Comparison of ENCODE assay signal across 1 cellular context in the genomic region with DNA sequence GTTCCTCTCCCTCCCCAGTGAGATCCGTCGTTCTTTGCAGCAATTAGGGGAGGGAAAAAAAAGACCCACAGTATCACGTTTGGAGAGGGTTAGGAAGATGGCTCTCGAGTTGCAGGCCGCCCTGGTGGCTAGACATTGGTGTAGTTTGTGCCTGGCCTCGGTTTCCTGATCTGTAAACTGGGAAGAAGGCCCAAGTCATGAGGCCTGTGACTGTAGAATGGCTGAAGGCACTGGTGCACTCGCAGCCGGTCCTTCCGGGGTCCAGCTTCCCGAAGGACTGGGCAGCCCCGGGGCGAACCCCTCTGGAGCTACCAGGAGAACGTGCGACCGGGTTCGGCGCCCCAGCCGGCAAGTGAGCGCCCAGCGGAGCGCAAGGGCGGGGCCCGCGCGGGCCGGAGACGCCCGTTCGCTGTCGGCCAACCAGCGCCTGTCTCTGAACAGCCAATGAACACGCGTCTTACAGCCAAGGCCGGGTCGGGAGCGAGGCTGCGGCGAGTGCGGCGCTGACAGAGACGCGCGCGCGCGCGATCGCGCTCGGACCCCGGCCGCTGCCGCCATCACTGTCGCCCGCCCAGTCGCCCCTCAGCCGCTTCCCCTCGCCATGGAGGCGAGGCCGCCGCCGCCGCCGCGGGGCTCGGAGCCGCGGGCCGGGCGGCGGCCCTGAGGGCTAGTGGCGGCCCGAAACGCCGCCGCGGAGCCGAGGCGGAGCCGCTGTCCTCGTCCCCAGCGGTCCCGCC.
TF ChIP-seq lines count a peak whose summit lies in the region.

A gene with protein sequence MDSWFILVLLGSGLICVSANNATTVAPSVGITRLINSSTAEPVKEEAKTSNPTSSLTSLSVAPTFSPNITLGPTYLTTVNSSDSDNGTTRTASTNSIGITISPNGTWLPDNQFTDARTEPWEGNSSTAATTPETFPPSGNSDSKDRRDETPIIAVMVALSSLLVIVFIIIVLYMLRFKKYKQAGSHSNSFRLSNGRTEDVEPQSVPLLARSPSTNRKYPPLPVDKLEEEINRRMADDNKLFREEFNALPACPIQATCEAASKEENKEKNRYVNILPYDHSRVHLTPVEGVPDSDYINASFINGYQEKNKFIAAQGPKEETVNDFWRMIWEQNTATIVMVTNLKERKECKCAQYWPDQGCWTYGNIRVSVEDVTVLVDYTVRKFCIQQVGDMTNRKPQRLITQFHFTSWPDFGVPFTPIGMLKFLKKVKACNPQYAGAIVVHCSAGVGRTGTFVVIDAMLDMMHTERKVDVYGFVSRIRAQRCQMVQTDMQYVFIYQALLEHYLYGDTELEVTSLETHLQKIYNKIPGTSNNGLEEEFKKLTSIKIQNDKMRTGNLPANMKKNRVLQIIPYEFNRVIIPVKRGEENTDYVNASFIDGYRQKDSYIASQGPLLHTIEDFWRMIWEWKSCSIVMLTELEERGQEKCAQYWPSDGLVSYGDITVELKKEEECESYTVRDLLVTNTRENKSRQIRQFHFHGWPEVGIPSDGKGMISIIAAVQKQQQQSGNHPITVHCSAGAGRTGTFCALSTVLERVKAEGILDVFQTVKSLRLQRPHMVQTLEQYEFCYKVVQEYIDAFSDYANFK (plus strand): TSS at position 472 of the 737 bp plus-strand sequence. CDS start 90,797 bp downstream, outside the sequence.

TF ChIP-seq in HepG2, 621 proteins besides CTCF, POLR2A, EP300 and RAD21 (continued from another document and continues in another):
- TF ChIP-seq, protein P1, sequence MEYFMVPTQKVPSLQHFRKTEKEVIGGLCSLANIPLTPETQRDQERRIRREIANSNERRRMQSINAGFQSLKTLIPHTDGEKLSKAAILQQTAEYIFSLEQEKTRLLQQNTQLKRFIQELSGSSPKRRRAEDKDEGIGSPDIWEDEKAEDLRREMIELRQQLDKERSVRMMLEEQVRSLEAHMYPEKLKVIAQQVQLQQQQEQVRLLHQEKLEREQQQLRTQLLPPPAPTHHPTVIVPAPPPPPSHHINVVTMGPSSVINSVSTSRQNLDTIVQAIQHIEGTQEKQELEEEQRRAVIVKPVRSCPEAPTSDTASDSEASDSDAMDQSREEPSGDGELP (IDR thresholded peaks at IDR 0.05; ENCODE audit: borderline replicate concordance, low read depth) = peak; percentile 80; the same call in 1 of the 2 replicates
- TF ChIP-seq ZNF713 (CRISPR knock-in tag; IDR thresholded peaks at IDR 0.05) = peak; percentile 88; the same call in 1 of the 2 replicates
- no peak for TF ChIP-seq ZSCAN22 (CRISPR knock-in tag; IDR thresholded peaks at IDR 0.05)
- no peak for TF ChIP-seq GABPA (IDR thresholded peaks at IDR 0.05; ENCODE audit: low read depth, low read length)
- 0 out of 2 replicates have a peak, but pooled peaks have one; percentile 0 for TF ChIP-seq GABPA (CRISPR knock-in tag; IDR thresholded peaks at IDR 0.05; ENCODE audit: low read depth)
- TF ChIP-seq, protein P2, sequence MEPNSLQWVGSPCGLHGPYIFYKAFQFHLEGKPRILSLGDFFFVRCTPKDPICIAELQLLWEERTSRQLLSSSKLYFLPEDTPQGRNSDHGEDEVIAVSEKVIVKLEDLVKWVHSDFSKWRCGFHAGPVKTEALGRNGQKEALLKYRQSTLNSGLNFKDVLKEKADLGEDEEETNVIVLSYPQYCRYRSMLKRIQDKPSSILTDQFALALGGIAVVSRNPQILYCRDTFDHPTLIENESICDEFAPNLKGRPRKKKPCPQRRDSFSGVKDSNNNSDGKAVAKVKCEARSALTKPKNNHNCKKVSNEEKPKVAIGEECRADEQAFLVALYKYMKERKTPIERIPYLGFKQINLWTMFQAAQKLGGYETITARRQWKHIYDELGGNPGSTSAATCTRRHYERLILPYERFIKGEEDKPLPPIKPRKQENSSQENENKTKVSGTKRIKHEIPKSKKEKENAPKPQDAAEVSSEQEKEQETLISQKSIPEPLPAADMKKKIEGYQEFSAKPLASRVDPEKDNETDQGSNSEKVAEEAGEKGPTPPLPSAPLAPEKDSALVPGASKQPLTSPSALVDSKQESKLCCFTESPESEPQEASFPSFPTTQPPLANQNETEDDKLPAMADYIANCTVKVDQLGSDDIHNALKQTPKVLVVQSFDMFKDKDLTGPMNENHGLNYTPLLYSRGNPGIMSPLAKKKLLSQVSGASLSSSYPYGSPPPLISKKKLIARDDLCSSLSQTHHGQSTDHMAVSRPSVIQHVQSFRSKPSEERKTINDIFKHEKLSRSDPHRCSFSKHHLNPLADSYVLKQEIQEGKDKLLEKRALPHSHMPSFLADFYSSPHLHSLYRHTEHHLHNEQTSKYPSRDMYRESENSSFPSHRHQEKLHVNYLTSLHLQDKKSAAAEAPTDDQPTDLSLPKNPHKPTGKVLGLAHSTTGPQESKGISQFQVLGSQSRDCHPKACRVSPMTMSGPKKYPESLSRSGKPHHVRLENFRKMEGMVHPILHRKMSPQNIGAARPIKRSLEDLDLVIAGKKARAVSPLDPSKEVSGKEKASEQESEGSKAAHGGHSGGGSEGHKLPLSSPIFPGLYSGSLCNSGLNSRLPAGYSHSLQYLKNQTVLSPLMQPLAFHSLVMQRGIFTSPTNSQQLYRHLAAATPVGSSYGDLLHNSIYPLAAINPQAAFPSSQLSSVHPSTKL (CRISPR knock-in tag; IDR thresholded peaks at IDR 0.05) = peak; percentile 41; the same call in 1 of the 2 replicates
- TF ChIP-seq, protein P3, sequence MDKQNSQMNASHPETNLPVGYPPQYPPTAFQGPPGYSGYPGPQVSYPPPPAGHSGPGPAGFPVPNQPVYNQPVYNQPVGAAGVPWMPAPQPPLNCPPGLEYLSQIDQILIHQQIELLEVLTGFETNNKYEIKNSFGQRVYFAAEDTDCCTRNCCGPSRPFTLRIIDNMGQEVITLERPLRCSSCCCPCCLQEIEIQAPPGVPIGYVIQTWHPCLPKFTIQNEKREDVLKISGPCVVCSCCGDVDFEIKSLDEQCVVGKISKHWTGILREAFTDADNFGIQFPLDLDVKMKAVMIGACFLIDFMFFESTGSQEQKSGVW (CRISPR knock-in tag; IDR thresholded peaks at IDR 0.05; ENCODE audit: borderline replicate concordance) = peak; percentile 90; the same call in 1 of the 2 replicates
- TF ChIP-seq ZNF225 (CRISPR knock-in tag; IDR thresholded peaks at IDR 0.05) = peak; percentile 98
- TF ChIP-seq SRSF1 (optimal IDR thresholded peaks at IDR 0.05; ENCODE audit: low read depth, low read length) = no peak
- TF ChIP-seq, protein P4, sequence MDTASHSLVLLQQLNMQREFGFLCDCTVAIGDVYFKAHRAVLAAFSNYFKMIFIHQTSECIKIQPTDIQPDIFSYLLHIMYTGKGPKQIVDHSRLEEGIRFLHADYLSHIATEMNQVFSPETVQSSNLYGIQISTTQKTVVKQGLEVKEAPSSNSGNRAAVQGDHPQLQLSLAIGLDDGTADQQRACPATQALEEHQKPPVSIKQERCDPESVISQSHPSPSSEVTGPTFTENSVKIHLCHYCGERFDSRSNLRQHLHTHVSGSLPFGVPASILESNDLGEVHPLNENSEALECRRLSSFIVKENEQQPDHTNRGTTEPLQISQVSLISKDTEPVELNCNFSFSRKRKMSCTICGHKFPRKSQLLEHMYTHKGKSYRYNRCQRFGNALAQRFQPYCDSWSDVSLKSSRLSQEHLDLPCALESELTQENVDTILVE (CRISPR knock-in tag; IDR thresholded peaks at IDR 0.05) = no peak; the same call in 1 of the 2 replicates
- no peak; the same call in 1 of the 2 replicates for TF ChIP-seq TCF7 (IDR thresholded peaks at IDR 0.05; ENCODE audit: low read depth)
- no peak for TF ChIP-seq ZFAT (CRISPR knock-in tag; conservative IDR thresholded peaks at IDR 0.05)
- TF ChIP-seq, protein P5, sequence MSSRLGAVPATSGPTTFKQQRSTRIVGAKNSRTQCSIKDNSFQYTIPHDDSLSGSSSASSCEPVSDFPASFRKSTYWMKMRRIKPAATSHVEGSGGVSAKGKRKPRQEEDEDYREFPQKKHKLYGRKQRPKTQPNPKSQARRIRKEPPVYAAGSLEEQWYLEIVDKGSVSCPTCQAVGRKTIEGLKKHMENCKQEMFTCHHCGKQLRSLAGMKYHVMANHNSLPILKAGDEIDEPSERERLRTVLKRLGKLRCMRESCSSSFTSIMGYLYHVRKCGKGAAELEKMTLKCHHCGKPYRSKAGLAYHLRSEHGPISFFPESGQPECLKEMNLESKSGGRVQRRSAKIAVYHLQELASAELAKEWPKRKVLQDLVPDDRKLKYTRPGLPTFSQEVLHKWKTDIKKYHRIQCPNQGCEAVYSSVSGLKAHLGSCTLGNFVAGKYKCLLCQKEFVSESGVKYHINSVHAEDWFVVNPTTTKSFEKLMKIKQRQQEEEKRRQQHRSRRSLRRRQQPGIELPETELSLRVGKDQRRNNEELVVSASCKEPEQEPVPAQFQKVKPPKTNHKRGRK (CRISPR knock-in tag; IDR thresholded peaks at IDR 0.05) = peak; percentile 57; the same call in 1 of the 2 replicates
- TF ChIP-seq MAFG (CRISPR knock-in tag; IDR thresholded peaks at IDR 0.05) = no peak
- TF ChIP-seq ZBTB1 (CRISPR knock-in tag; IDR thresholded peaks at IDR 0.05; ENCODE audit: borderline replicate concordance) = 0 out of 2 replicates have a peak, but pooled peaks have one; percentile 48
- TF ChIP-seq, protein P6, sequence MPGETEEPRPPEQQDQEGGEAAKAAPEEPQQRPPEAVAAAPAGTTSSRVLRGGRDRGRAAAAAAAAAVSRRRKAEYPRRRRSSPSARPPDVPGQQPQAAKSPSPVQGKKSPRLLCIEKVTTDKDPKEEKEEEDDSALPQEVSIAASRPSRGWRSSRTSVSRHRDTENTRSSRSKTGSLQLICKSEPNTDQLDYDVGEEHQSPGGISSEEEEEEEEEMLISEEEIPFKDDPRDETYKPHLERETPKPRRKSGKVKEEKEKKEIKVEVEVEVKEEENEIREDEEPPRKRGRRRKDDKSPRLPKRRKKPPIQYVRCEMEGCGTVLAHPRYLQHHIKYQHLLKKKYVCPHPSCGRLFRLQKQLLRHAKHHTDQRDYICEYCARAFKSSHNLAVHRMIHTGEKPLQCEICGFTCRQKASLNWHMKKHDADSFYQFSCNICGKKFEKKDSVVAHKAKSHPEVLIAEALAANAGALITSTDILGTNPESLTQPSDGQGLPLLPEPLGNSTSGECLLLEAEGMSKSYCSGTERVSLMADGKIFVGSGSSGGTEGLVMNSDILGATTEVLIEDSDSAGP (CRISPR knock-in tag; IDR thresholded peaks at IDR 0.05; ENCODE audit: borderline replicate concordance) = peak; percentile 73
- TF ChIP-seq, protein P7, sequence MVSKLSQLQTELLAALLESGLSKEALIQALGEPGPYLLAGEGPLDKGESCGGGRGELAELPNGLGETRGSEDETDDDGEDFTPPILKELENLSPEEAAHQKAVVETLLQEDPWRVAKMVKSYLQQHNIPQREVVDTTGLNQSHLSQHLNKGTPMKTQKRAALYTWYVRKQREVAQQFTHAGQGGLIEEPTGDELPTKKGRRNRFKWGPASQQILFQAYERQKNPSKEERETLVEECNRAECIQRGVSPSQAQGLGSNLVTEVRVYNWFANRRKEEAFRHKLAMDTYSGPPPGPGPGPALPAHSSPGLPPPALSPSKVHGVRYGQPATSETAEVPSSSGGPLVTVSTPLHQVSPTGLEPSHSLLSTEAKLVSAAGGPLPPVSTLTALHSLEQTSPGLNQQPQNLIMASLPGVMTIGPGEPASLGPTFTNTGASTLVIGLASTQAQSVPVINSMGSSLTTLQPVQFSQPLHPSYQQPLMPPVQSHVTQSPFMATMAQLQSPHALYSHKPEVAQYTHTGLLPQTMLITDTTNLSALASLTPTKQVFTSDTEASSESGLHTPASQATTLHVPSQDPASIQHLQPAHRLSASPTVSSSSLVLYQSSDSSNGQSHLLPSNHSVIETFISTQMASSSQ (IDR thresholded peaks at IDR 0.05; ENCODE audit: low read depth) = no peak
- TF ChIP-seq, protein P7 (CRISPR knock-in tag; IDR thresholded peaks at IDR 0.05; ENCODE audit: borderline replicate concordance) = peak; percentile 58; the same call in 1 of the 2 replicates
- TF ChIP-seq, protein P8, sequence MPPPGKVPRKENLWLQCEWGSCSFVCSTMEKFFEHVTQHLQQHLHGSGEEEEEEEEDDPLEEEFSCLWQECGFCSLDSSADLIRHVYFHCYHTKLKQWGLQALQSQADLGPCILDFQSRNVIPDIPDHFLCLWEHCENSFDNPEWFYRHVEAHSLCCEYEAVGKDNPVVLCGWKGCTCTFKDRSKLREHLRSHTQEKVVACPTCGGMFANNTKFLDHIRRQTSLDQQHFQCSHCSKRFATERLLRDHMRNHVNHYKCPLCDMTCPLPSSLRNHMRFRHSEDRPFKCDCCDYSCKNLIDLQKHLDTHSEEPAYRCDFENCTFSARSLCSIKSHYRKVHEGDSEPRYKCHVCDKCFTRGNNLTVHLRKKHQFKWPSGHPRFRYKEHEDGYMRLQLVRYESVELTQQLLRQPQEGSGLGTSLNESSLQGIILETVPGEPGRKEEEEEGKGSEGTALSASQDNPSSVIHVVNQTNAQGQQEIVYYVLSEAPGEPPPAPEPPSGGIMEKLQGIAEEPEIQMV (CRISPR knock-in tag; IDR thresholded peaks at IDR 0.05; ENCODE audit: low read depth) = no peak
- TF ChIP-seq FLYWCH1 (CRISPR knock-in tag; IDR thresholded peaks at IDR 0.05) = peak; percentile 94
- TF ChIP-seq, protein P9, sequence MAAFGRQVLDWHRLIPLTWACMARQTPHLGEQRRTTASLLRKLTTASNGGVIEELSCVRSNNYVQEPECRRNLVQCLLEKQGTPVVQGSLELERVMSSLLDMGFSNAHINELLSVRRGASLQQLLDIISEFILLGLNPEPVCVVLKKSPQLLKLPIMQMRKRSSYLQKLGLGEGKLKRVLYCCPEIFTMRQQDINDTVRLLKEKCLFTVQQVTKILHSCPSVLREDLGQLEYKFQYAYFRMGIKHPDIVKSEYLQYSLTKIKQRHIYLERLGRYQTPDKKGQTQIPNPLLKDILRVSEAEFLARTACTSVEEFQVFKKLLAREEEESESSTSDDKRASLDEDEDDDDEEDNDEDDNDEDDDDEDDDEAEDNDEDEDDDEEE (CRISPR knock-in tag; IDR thresholded peaks at IDR 0.05) = no peak; the same call in 1 of the 2 replicates
- 0 out of 2 replicates have a peak, but pooled peaks have one; percentile 7 for TF ChIP-seq SNAI1 (CRISPR knock-in tag; IDR thresholded peaks at IDR 0.05; ENCODE audit: borderline replicate concordance)
- peak; percentile 14; the same call in 1 of the 2 replicates for TF ChIP-seq GATAD2A (CRISPR knock-in tag; IDR thresholded peaks at IDR 0.05)
